ENCODE assay signal across 8 cellular contexts in genomic region chr18:3592864-3593263, GRCh38.
DNase-seq lines count a peak whose midpoint lies in the region; ATAC-seq, FAIRE-seq and TF ChIP-seq lines count a peak whose summit lies in the region.

No MANE protein-coding gene starts in this region.

- intact Hi-C loops in psoas muscle (cut with DNase I), result loop anchor here (2.0 to 5.0 kb wide), 5 partner anchors 66 to 146 kb away; no protein-coding TSS in a partner anchor

- H3K36me3 ChIP-seq in DND-41 (ENCODE audit: insufficient read depth, low read length) (peaks cover 7% of the 10 kb centered on the region; the same call in 1 of the 2 replicates), psoas muscle (ENCODE audit: insufficient read depth in 1 of 2, low read depth in 1 of 2) (peaks cover 0 to 4% of the 10 kb centered on the region in 2 donors)

- 74 to 79% (median 76%) methylated on average over 6 of the region's 6 CpGs for WGBS in psoas muscle, 3 donors

- peak overlapping the region; percentile 90 for H2AFZ ChIP-seq in DND-41 (ENCODE audit: low read depth, low read length)

- H3K4me3 ChIP-seq in DND-41 (ENCODE audit: low read depth in 1 of 2, low read length in 2 of 2), result peak overlapping the region; percentile 31 to 62; a peak in 3 of 4 replicates
- H3K4me3 ChIP-seq in fibroblast of the aortic adventitia (ENCODE audit: low read depth, low read length), result peak overlapping the region; percentile 40
- H3K4me3 ChIP-seq in psoas muscle, result no peak overlapping the region

- DNase-seq in DND-41 (no peak), SW480 (ENCODE audit: low spot score) (peak; percentile 54), fibroblast of the aortic adventitia (ENCODE audit: low read depth) (no peak), psoas muscle (no peak), anterior cingulate cortex (lab: John Stamatoyannopoulos, UW) (no peak), Ammon's horn (ENCODE audit: low spot score) (no peak), HTR-8/SVneo (ENCODE audit: insufficient read length, low spot score) (no peak)

- no peak for ATAC-seq in DND-41 (ENCODE audit: insufficient read depth, low read depth)
- no peak for ATAC-seq in psoas muscle
- ATAC-seq in HG03025 (IDR thresholded peaks at IDR 0.05; ENCODE audit: low FRiP score, unreplicated experiment), result no peak

- FAIRE-seq in HTR-8/SVneo (lab: Jason Lieb, UNC), result no peak

- H4K20me1 ChIP-seq in DND-41 (ENCODE audit: insufficient read depth, low read length), result no peaks in the 10 kb centered on the region

- peak overlapping the region; percentile 85 for H3K27ac ChIP-seq in DND-41 (ENCODE audit: low read length)
- peak overlapping the region; percentile 94 for H3K27ac ChIP-seq in psoas muscle

- H3K4me2 ChIP-seq in DND-41 (ENCODE audit: insufficient read depth, low read length), result peak overlapping the region; percentile 80

- TF ChIP-seq CTCF in DND-41 (IDR thresholded peaks at IDR 0.05; ENCODE audit: borderline replicate concordance, extremely low read depth, low read length, poor library complexity, severe bottlenecking), result no peak
- TF ChIP-seq CTCF in fibroblast of the aortic adventitia (IDR thresholded peaks at IDR 0.05; ENCODE audit: insufficient read depth, low read length), result no peak
- TF ChIP-seq CTCF in psoas muscle (IDR thresholded peaks at IDR 0.05), result no peak

- peaks cover 31% of the 10 kb centered on the region for H3K79me2 ChIP-seq in DND-41 (ENCODE audit: insufficient read depth, low read length)

- H3K27me3 ChIP-seq in DND-41 (ENCODE audit: insufficient read depth, low read length, poor library complexity) (no peaks in the 10 kb centered on the region), psoas muscle (ENCODE audit: insufficient read depth in 3 of 3, low read length in 2 of 3) (no peaks in the 10 kb centered on the region)

- H3K9ac ChIP-seq in DND-41 (ENCODE audit: low read depth, low read length), result peak overlapping the region; percentile 63

- H3K4me1 ChIP-seq in DND-41 (ENCODE audit: insufficient read depth, low read length) (peaks cover 51% of the 10 kb centered on the region), psoas muscle (peaks cover 32% of the 10 kb centered on the region)

- H3K9me3 ChIP-seq in DND-41 (ENCODE audit: insufficient read depth, low read length, severe bottlenecking), result no peaks in the 10 kb centered on the region
- H3K9me3 ChIP-seq in psoas muscle, result no peaks in the 10 kb centered on the region
